Comparison of ENCODE assay signal across 1 cellular context in the genomic region with DNA sequence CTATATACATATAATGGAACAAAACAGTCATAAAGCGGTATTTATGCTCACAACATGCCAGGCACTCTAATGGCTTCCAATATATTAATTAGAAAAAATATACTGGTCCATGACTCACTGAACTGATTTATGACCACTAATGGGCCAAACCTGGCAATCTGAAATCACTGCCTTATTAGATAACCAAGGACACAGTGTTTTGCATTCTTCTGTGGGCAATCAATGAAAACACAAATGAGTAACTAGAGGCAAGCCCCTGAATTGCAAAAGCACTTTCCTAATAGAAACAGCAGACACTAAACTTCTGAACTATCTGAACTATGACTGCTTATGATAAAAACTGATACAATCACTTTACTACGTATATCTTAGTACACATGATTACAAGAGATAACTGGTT.
A peak's percentile ranks its signal among the peaks of the same experiment; 100 is the strongest.
TF ChIP-seq lines count a peak whose summit lies in the region.

No MANE protein-coding gene starts in this region.

TF ChIP-seq in HepG2, 621 proteins besides CTCF, POLR2A, EP300 and RAD21 (continued from another document and continues in another):
- TF ChIP-seq, protein P1, sequence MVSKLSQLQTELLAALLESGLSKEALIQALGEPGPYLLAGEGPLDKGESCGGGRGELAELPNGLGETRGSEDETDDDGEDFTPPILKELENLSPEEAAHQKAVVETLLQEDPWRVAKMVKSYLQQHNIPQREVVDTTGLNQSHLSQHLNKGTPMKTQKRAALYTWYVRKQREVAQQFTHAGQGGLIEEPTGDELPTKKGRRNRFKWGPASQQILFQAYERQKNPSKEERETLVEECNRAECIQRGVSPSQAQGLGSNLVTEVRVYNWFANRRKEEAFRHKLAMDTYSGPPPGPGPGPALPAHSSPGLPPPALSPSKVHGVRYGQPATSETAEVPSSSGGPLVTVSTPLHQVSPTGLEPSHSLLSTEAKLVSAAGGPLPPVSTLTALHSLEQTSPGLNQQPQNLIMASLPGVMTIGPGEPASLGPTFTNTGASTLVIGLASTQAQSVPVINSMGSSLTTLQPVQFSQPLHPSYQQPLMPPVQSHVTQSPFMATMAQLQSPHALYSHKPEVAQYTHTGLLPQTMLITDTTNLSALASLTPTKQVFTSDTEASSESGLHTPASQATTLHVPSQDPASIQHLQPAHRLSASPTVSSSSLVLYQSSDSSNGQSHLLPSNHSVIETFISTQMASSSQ (IDR thresholded peaks at IDR 0.05; ENCODE audit: low read depth): peak; percentile 85
- TF ChIP-seq, protein P1 (CRISPR knock-in tag; IDR thresholded peaks at IDR 0.05; ENCODE audit: borderline replicate concordance): no peak
- TF ChIP-seq FOXJ3 (CRISPR knock-in tag; IDR thresholded peaks at IDR 0.05; ENCODE audit: borderline replicate concordance) (peak; percentile 67; the same call in 1 of the 2 replicates), SALL1 (CRISPR knock-in tag; IDR thresholded peaks at IDR 0.05) (peak; percentile 61; the same call in 1 of the 2 replicates), ZNF563 (CRISPR knock-in tag; IDR thresholded peaks at IDR 0.05) (no peak), MTF1 (CRISPR knock-in tag; IDR thresholded peaks at IDR 0.05) (no peak), SP5 (CRISPR knock-in tag; IDR thresholded peaks at IDR 0.05; ENCODE audit: borderline replicate concordance, low read depth) (no peak), RFXANK (CRISPR knock-in tag; IDR thresholded peaks at IDR 0.05) (no peak), YY1 (IDR thresholded peaks at IDR 0.05; ENCODE audit: insufficient read depth, insufficient replicate concordance, low read depth, low read length) (no peak), SATB2 (CRISPR knock-in tag; IDR thresholded peaks at IDR 0.05) (0 out of 2 replicates have a peak, but pooled peaks have one; percentile 65), KMT2A (CRISPR knock-in tag; IDR thresholded peaks at IDR 0.05) (peak; percentile 44; the same call in 1 of the 2 replicates), PCBP2 (optimal IDR thresholded peaks at IDR 0.05; ENCODE audit: low read depth, low read length, poor library complexity, severe bottlenecking) (no peak), ZNF552 (CRISPR knock-in tag; IDR thresholded peaks at IDR 0.05; ENCODE audit: borderline replicate concordance) (no peak), KAT8 (CRISPR knock-in tag; IDR thresholded peaks at IDR 0.05) (peak; percentile 47; the same call in 1 of the 2 replicates), TRIM24 (CRISPR knock-in tag; IDR thresholded peaks at IDR 0.05) (no peak), GABPB1 (CRISPR knock-in tag; IDR thresholded peaks at IDR 0.05) (no peak), SMAD9 (CRISPR knock-in tag; IDR thresholded peaks at IDR 0.05) (no peak), IKZF4 (CRISPR knock-in tag; IDR thresholded peaks at IDR 0.05; ENCODE audit: borderline replicate concordance, low read depth, not compliant biosample characterization) (no peak), NRL (CRISPR knock-in tag; IDR thresholded peaks at IDR 0.05; ENCODE audit: borderline replicate concordance) (no peak), KDM6A (CRISPR knock-in tag; IDR thresholded peaks at IDR 0.05; ENCODE audit: low read depth) (no peak), ZNF879 (CRISPR knock-in tag; IDR thresholded peaks at IDR 0.05) (no peak), TEAD3 (CRISPR knock-in tag; optimal IDR thresholded peaks at IDR 0.05; ENCODE audit: borderline replicate concordance) (peak; percentile 85), ZNF777 (CRISPR knock-in tag; IDR thresholded peaks at IDR 0.05) (no peak), REPIN1 (CRISPR knock-in tag; IDR thresholded peaks at IDR 0.05; ENCODE audit: borderline replicate concordance, low read depth) (0 out of 2 replicates have a peak, but pooled peaks have one; percentile 18)
- TF ChIP-seq, protein P2, sequence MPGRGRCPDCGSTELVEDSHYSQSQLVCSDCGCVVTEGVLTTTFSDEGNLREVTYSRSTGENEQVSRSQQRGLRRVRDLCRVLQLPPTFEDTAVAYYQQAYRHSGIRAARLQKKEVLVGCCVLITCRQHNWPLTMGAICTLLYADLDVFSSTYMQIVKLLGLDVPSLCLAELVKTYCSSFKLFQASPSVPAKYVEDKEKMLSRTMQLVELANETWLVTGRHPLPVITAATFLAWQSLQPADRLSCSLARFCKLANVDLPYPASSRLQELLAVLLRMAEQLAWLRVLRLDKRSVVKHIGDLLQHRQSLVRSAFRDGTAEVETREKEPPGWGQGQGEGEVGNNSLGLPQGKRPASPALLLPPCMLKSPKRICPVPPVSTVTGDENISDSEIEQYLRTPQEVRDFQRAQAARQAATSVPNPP (CRISPR knock-in tag; IDR thresholded peaks at IDR 0.05): no peak
- TF ChIP-seq, protein P3, sequence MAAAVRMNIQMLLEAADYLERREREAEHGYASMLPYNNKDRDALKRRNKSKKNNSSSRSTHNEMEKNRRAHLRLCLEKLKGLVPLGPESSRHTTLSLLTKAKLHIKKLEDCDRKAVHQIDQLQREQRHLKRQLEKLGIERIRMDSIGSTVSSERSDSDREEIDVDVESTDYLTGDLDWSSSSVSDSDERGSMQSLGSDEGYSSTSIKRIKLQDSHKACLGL (CRISPR knock-in tag; IDR thresholded peaks at IDR 0.05): no peak
- TF ChIP-seq, protein P4, sequence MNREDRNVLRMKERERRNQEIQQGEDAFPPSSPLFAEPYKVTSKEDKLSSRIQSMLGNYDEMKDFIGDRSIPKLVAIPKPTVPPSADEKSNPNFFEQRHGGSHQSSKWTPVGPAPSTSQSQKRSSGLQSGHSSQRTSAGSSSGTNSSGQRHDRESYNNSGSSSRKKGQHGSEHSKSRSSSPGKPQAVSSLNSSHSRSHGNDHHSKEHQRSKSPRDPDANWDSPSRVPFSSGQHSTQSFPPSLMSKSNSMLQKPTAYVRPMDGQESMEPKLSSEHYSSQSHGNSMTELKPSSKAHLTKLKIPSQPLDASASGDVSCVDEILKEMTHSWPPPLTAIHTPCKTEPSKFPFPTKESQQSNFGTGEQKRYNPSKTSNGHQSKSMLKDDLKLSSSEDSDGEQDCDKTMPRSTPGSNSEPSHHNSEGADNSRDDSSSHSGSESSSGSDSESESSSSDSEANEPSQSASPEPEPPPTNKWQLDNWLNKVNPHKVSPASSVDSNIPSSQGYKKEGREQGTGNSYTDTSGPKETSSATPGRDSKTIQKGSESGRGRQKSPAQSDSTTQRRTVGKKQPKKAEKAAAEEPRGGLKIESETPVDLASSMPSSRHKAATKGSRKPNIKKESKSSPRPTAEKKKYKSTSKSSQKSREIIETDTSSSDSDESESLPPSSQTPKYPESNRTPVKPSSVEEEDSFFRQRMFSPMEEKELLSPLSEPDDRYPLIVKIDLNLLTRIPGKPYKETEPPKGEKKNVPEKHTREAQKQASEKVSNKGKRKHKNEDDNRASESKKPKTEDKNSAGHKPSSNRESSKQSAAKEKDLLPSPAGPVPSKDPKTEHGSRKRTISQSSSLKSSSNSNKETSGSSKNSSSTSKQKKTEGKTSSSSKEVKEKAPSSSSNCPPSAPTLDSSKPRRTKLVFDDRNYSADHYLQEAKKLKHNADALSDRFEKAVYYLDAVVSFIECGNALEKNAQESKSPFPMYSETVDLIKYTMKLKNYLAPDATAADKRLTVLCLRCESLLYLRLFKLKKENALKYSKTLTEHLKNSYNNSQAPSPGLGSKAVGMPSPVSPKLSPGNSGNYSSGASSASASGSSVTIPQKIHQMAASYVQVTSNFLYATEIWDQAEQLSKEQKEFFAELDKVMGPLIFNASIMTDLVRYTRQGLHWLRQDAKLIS (CRISPR knock-in tag; IDR thresholded peaks at IDR 0.05): no peak
- TF ChIP-seq, protein P5, sequence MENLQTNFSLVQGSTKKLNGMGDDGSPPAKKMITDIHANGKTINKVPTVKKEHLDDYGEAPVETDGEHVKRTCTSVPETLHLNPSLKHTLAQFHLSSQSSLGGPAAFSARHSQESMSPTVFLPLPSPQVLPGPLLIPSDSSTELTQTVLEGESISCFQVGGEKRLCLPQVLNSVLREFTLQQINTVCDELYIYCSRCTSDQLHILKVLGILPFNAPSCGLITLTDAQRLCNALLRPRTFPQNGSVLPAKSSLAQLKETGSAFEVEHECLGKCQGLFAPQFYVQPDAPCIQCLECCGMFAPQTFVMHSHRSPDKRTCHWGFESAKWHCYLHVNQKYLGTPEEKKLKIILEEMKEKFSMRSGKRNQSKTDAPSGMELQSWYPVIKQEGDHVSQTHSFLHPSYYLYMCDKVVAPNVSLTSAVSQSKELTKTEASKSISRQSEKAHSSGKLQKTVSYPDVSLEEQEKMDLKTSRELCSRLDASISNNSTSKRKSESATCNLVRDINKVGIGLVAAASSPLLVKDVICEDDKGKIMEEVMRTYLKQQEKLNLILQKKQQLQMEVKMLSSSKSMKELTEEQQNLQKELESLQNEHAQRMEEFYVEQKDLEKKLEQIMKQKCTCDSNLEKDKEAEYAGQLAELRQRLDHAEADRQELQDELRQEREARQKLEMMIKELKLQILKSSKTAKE (CRISPR knock-in tag; IDR thresholded peaks at IDR 0.05; ENCODE audit: borderline replicate concordance): no peak
- TF ChIP-seq, protein P6, sequence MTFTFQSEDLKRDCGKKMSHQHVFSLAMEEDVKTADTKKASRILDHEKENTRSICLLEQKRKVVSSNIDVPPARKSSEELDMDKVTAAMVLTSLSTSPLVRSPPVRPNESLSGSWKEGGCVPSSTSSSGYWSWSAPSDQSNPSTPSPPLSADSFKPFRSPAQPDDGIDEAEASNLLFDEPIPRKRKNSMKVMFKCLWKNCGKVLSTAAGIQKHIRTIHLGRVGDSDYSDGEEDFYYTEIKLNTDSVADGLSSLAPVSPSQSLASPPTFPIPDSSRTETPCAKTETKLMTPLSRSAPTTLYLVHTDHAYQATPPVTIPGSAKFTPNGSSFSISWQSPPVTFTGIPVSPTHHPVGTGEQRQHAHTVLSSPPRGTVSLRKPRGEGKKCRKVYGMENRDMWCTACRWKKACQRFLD (CRISPR knock-in tag; IDR thresholded peaks at IDR 0.05; ENCODE audit: borderline replicate concordance): no peak
- TF ChIP-seq, protein P7, sequence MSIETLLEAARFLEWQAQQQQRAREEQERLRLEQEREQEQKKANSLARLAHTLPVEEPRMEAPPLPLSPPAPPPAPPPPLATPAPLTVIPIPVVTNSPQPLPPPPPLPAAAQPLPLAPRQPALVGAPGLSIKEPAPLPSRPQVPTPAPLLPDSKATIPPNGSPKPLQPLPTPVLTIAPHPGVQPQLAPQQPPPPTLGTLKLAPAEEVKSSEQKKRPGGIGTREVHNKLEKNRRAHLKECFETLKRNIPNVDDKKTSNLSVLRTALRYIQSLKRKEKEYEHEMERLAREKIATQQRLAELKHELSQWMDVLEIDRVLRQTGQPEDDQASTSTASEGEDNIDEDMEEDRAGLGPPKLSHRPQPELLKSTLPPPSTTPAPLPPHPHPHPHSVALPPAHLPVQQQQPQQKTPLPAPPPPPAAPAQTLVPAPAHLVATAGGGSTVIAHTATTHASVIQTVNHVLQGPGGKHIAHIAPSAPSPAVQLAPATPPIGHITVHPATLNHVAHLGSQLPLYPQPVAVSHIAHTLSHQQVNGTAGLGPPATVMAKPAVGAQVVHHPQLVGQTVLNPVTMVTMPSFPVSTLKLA (IDR thresholded peaks at IDR 0.05): no peak
- TF ChIP-seq, protein P8, sequence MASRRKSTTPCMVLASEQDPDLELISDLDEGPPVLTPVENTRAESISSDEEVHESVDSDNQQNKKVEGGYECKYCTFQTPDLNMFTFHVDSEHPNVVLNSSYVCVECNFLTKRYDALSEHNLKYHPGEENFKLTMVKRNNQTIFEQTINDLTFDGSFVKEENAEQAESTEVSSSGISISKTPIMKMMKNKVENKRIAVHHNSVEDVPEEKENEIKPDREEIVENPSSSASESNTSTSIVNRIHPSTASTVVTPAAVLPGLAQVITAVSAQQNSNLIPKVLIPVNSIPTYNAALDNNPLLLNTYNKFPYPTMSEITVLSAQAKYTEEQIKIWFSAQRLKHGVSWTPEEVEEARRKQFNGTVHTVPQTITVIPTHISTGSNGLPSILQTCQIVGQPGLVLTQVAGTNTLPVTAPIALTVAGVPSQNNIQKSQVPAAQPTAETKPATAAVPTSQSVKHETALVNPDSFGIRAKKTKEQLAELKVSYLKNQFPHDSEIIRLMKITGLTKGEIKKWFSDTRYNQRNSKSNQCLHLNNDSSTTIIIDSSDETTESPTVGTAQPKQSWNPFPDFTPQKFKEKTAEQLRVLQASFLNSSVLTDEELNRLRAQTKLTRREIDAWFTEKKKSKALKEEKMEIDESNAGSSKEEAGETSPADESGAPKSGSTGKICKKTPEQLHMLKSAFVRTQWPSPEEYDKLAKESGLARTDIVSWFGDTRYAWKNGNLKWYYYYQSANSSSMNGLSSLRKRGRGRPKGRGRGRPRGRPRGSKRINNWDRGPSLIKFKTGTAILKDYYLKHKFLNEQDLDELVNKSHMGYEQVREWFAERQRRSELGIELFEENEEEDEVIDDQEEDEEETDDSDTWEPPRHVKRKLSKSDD (CRISPR knock-in tag; IDR thresholded peaks at IDR 0.05; ENCODE audit: low read depth): no peak
- TF ChIP-seq, protein P9, sequence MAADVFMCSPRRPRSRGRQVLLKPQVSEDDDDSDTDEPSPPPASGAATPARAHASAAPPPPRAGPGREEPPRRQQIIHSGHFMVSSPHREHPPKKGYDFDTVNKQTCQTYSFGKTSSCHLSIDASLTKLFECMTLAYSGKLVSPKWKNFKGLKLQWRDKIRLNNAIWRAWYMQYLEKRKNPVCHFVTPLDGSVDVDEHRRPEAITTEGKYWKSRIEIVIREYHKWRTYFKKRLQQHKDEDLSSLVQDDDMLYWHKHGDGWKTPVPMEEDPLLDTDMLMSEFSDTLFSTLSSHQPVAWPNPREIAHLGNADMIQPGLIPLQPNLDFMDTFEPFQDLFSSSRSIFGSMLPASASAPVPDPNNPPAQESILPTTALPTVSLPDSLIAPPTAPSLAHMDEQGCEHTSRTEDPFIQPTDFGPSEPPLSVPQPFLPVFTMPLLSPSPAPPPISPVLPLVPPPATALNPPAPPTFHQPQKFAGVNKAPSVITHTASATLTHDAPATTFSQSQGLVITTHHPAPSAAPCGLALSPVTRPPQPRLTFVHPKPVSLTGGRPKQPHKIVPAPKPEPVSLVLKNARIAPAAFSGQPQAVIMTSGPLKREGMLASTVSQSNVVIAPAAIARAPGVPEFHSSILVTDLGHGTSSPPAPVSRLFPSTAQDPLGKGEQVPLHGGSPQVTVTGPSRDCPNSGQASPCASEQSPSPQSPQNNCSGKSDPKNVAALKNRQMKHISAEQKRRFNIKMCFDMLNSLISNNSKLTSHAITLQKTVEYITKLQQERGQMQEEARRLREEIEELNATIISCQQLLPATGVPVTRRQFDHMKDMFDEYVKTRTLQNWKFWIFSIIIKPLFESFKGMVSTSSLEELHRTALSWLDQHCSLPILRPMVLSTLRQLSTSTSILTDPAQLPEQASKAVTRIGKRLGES (CRISPR knock-in tag; IDR thresholded peaks at IDR 0.05; ENCODE audit: borderline replicate concordance): no peak
- TF ChIP-seq, protein P10, sequence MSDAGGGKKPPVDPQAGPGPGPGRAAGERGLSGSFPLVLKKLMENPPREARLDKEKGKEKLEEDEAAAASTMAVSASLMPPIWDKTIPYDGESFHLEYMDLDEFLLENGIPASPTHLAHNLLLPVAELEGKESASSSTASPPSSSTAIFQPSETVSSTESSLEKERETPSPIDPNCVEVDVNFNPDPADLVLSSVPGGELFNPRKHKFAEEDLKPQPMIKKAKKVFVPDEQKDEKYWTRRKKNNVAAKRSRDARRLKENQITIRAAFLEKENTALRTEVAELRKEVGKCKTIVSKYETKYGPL (CRISPR knock-in tag; IDR thresholded peaks at IDR 0.05): no peak
